Comparison of ENCODE assay signal across 22 cellular contexts in the genomic region with DNA sequence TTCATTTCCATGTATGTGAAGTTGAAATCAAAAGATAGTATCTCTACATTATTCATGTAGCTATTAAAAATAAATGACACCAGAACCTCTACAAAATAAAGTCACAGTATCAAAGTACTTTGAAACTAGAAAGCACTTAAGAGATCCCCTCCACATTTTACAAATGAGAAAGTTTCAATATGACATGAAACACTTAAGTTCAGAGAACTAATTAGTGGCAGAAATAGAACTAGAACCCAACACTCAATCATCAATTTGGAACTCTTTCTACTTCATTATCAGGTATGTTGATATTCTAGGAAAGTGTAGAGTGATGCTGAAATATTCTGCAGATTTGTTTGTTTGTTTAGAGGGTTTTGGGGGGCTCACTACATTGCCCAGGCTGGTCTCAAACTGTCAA.
DNase-seq lines count a peak whose midpoint lies in the region; ATAC-seq, FAIRE-seq and TF ChIP-seq lines count a peak whose summit lies in the region.
"Had no signal": no experiment of that assay in that cellular context is flagged by ENCODE, and none has a peak within 500 bp of the region (broad histone marks: within the 10 kb centered on the region; RNA-seq: fewer than 3 reads in every experiment).

No MANE protein-coding gene starts in this region.

- H3K27me3 ChIP-seq in GM06990 (replicated peaks; ENCODE audit: control insufficient read depth, insufficient read depth, low read length) = no peaks in the 10 kb centered on the region
- H3K27me3 ChIP-seq: BLaER1 treated with 17β-estradiol and CSF1 and Interleukin-3, amounts not matched to agents 10 nM and 100 nM had no signal

- no peak for TF ChIP-seq EP300 in A549 (IDR thresholded peaks at IDR 0.05)

- no peaks in the 10 kb centered on the region for H3K4me1 ChIP-seq in A549
- H3K4me1 ChIP-seq: Caco-2 had no signal

- TF ChIP-seq RAD21 in A549 (conservative IDR thresholded peaks at IDR 0.05 in 1 of 2, IDR thresholded peaks at IDR 0.05 in 1 of 2) = no peak

- POLR2A ChIA-PET in A549 (lab: Yijun Ruan, JAX) = no interaction called here

- TF ChIP-seq POLR2A in A549 (IDR thresholded peaks at IDR 0.05; ENCODE audit: low read length) = no peak

- FAIRE-seq in A549 (lab: Jason Lieb, UNC) = peak; percentile 32
- FAIRE-seq: A204.1, D721Med, GM12892, GM18507 had no signal

- H3K27ac ChIP-seq in A549 = no peak overlapping the region
- H3K27ac ChIP-seq: BLaER1 treated with 17β-estradiol and CSF1 and Interleukin-3, amounts not matched to agents 10 nM and 100 nM; C4-2B had no signal

- H3K4me3 ChIP-seq in A549 (no peak overlapping the region), GM06990 (replicated peaks; ENCODE audit: low read depth, low read length) (no peak overlapping the region)
- H3K4me3 ChIP-seq: BLaER1 treated with 17β-estradiol and CSF1 and Interleukin-3, amounts not matched to agents 10 nM and 100 nM had no signal

- ATAC-seq in A549 (no peak), HG03135 (IDR thresholded peaks at IDR 0.05; ENCODE audit: unreplicated experiment) (no peak)
- ATAC-seq: CD8-positive, alpha-beta T cell had no signal

- no peaks in the 10 kb centered on the region for H3K36me3 ChIP-seq in GM06990 (ENCODE audit: control insufficient read depth, insufficient read depth, low read length)

- DNase-seq in A549 (ENCODE audit: low read depth in 1 of 2, low spot score in 1 of 2) (no peak), GM06990 (ENCODE audit: extremely low read depth, insufficient read length) (peak; percentile 5), GM13976 (ENCODE audit: low spot score) (peak; percentile 23), GM20000 (ENCODE audit: low spot score) (peak; percentile 14), medulla oblongata (ENCODE audit: extremely low spot score) (no peak), iPS-NIHi11 (ENCODE audit: low spot score) (no peak)
- no peak for DNase-seq in activated CD4-positive, CD25-positive, alpha-beta regulatory T cell treated with anti-CD3 and anti-CD28 coated beads, Interleukin-2, amount 50 U/mL, for 72 hours
- DNase-seq: 8988T; AML-193; Caco-2; Calu3; CD4-positive, alpha-beta T cell; CD8-positive, alpha-beta T cell; DMS79 treated with DMSO at 0.1 percent for 48 hours; GF-D8 had no signal

- in situ Hi-C loops in GM13976 (cut with MboI; ENCODE audit: low sequenced_read_pairs, unreplicated experiment) = no loop called here

- H3K4me2 ChIP-seq in A549 = no peak overlapping the region
- H3K4me2 ChIP-seq: BLaER1 treated with 17β-estradiol and CSF1 and Interleukin-3, amounts not matched to agents 10 nM and 100 nM had no signal

- no peak for TF ChIP-seq CTCF in A549 (IDR thresholded peaks at IDR 0.05)
- no peak for TF ChIP-seq CTCF in GM06990 (IDR thresholded peaks at IDR 0.05; ENCODE audit: insufficient read depth, low read length, poor library complexity, severe bottlenecking)
- no peak for TF ChIP-seq CTCF in GM13976 (IDR thresholded peaks at IDR 0.05; ENCODE audit: borderline replicate concordance, control extremely low read depth, extremely low read depth, insufficient read depth, missing control alignments)
- no peak for TF ChIP-seq CTCF in GM20000 (IDR thresholded peaks at IDR 0.05; ENCODE audit: extremely low read depth, missing control alignments)

- no peaks in the 10 kb centered on the region for H3K9me3 ChIP-seq in A549
- H3K9me3 ChIP-seq: BLaER1 treated with 17β-estradiol and CSF1 and Interleukin-3, amounts not matched to agents 10 nM and 100 nM; Caco-2 had no signal

- CTCF ChIA-PET in A549 (lab: Yijun Ruan, JAX) = interaction anchor here (0.6 kb wide), 1 partner anchor 478 kb away, joined by 3 read pairs; no protein-coding TSS in a partner anchor

TF ChIP-seq in A549, 52 proteins besides CTCF, POLR2A, EP300 and RAD21:
- no peak for TF ChIP-seq MAZ (IDR thresholded peaks at IDR 0.05; ENCODE audit: borderline replicate concordance, low read depth, low read length)
- TF ChIP-seq, protein P1, sequence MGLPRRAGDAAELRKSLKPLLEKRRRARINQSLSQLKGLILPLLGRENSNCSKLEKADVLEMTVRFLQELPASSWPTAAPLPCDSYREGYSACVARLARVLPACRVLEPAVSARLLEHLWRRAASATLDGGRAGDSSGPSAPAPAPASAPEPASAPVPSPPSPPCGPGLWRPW (IDR thresholded peaks at IDR 0.05) = no peak
- TF ChIP-seq EHMT2 (IDR thresholded peaks at IDR 0.05; ENCODE audit: low read depth) = no peak
- no peak for TF ChIP-seq E2F6 (IDR thresholded peaks at IDR 0.05; ENCODE audit: borderline replicate concordance, low read depth)
- no peak for TF ChIP-seq PBX3 (IDR thresholded peaks at IDR 0.05)
- no peak for TF ChIP-seq RFX5 (IDR thresholded peaks at IDR 0.05)
- TF ChIP-seq HOXA7 (CRISPR knock-in tag; IDR thresholded peaks at IDR 0.05) = no peak
- no peak for TF ChIP-seq CBX2 (IDR thresholded peaks at IDR 0.05; ENCODE audit: borderline replicate concordance, low read depth)
- no peak for TF ChIP-seq MYC (IDR thresholded peaks at IDR 0.05; ENCODE audit: borderline replicate concordance, low read length)
- no peak for TF ChIP-seq KDM1A (IDR thresholded peaks at IDR 0.05; ENCODE audit: low read depth)
- no peak for TF ChIP-seq PHF8 (IDR thresholded peaks at IDR 0.05; ENCODE audit: borderline replicate concordance, low read depth)
- no peak for TF ChIP-seq NFE2L2 (conservative IDR thresholded peaks at IDR 0.05; ENCODE audit: low read length)
- TF ChIP-seq, protein P2, sequence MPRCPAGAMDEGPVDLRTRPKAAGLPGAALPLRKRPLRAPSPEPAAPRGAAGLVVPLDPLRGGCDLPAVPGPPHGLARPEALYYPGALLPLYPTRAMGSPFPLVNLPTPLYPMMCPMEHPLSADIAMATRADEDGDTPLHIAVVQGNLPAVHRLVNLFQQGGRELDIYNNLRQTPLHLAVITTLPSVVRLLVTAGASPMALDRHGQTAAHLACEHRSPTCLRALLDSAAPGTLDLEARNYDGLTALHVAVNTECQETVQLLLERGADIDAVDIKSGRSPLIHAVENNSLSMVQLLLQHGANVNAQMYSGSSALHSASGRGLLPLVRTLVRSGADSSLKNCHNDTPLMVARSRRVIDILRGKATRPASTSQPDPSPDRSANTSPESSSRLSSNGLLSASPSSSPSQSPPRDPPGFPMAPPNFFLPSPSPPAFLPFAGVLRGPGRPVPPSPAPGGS (IDR thresholded peaks at IDR 0.05) = no peak
- TF ChIP-seq HEYL (CRISPR knock-in tag; IDR thresholded peaks at IDR 0.05) = no peak
- no peak for TF ChIP-seq BHLHE40 (IDR thresholded peaks at IDR 0.05; ENCODE audit: low read depth, low read length)
- TF ChIP-seq RNF2 (IDR thresholded peaks at IDR 0.05; ENCODE audit: borderline replicate concordance, low read depth) = no peak
- no peak for TF ChIP-seq NR3C1 (IDR thresholded peaks at IDR 0.05)
- no peak for TF ChIP-seq NPAS2 (CRISPR knock-in tag; IDR thresholded peaks at IDR 0.05; ENCODE audit: borderline replicate concordance)
- no peak for TF ChIP-seq FOSL2 (IDR thresholded peaks at IDR 0.05)
- TF ChIP-seq FOSL2 (CRISPR knock-in tag; IDR thresholded peaks at IDR 0.05) = no peak

Comparison
In these comparisons a context has a peak if more than half of its experiments do, and no peak if none do; other contexts are left out.
1. DNase-seq: peak in GM06990 (single experiment), GM13976 (single experiment) and GM20000 (single experiment); none in A549 (0 of 2), activated CD4-positive, CD25-positive, alpha-beta regulatory T cell treated with anti-CD3 and anti-CD28 coated beads, Interleukin-2, amount 50 U/mL, for 72 hours (single experiment), medulla oblongata (single experiment) and iPS-NIHi11 (single experiment).